In genomic region chr19:35257113-35257461, GRCh38 we compare ENCODE assay signal across 22 cellular contexts. TPM values are rescaled to one million over a fixed set of nuclear protein-coding genes. Genes with fewer than 3 reads are reported as not detected.
DNase-seq lines count a peak whose midpoint lies in the region; ATAC-seq and TF ChIP-seq lines count a peak whose summit lies in the region.
"Had no signal": no experiment of that assay in that cellular context is flagged by ENCODE, and none has a peak within 500 bp of the region (broad histone marks: within the 10 kb centered on the region; RNA-seq: fewer than 3 reads in every experiment).

No MANE protein-coding gene starts in this region.

- H3K4me1 ChIP-seq in GM23338 (ENCODE audit: insufficient read depth) (no peaks in the 10 kb centered on the region), left lung (peaks cover 0 to 5% of the 10 kb centered on the region in 2 donors)

- H3F3A ChIP-seq in GM23338 (replicated peaks; ENCODE audit: low read depth) = no peaks in the 10 kb centered on the region

- no peaks in the 10 kb centered on the region for H3K27me3 Mint-ChIP-seq in activated naive CD4-positive, alpha-beta T cell treated with anti-CD3 and anti-CD28 coated beads, Interleukin-2, amount 50 U/mL, for 24 hours
- no peaks in the 10 kb centered on the region for H3K27me3 Mint-ChIP-seq in activated naive CD4-positive, alpha-beta T cell treated with anti-CD3 and anti-CD28 coated beads, Interleukin-2, amount 10 ng/mL, durations not matched to agents 7 days and 5 days
- peaks cover 22% of the 10 kb centered on the region for H3K27me3 Mint-ChIP-seq in GM23338 (ENCODE audit: insufficient read depth, low read depth, poor library complexity)

- H3K36me3 ChIP-seq in GM23338 (ENCODE audit: insufficient read depth) = 0 out of 2 replicates have a peak, but pooled peaks cover 23% of the 10 kb centered on the region
- H3K36me3 ChIP-seq in left lung = peaks cover 0 to 7% of the 10 kb centered on the region in 2 donors
- H3K36me3 ChIP-seq: cardiac muscle cell had no signal

- H3K36me3 Mint-ChIP-seq in activated naive CD4-positive, alpha-beta T cell treated with anti-CD3 and anti-CD28 coated beads, Interleukin-2, amount 50 U/mL, for 24 hours = peaks cover 1% of the 10 kb centered on the region
- peaks cover 11% of the 10 kb centered on the region for H3K36me3 Mint-ChIP-seq in activated naive CD4-positive, alpha-beta T cell treated with anti-CD3 and anti-CD28 coated beads, Interleukin-2, amount 10 ng/mL, durations not matched to agents 7 days and 5 days
- H3K36me3 Mint-ChIP-seq in GM23338 (ENCODE audit: low read depth) = peaks cover 85% of the 10 kb centered on the region

- CTCF ChIA-PET in activated naive CD4-positive, alpha-beta T cell treated with anti-CD3 and anti-CD28 coated beads, Interleukin-2, amount 10 ng/mL, durations not matched to agents 7 days and 5 days (lab: Charles Lee) = no interaction called here

- ATAC-seq in GM23338 (no peak), left lung (no peak), HG03045 (IDR thresholded peaks at IDR 0.05; ENCODE audit: unreplicated experiment) (no peak)

- peaks cover 33% of the 10 kb centered on the region for H4K20me1 ChIP-seq in GM23338 (replicated peaks; ENCODE audit: insufficient read depth)

- DNase-seq in activated naive CD4-positive, alpha-beta T cell treated with anti-CD3 and anti-CD28 coated beads, Interleukin-2, amount 10 ng/mL, durations not matched to agents 7 days and 5 days = no peak
- DNase-seq in GM23338 (ENCODE audit: low spot score) (no peak), left lung (peak; percentile 27 to 43), cerebellum (ENCODE audit: low spot score) (no peak)
- peak; percentile 18 for DNase-seq in stimulated activated CD8-positive, alpha-beta memory T cell treated with anti-CD3 and anti-CD28 coated beads, Interleukin-4, amount 100 ng/mL, for 48 hours
- DNase-seq: activated CD4-positive, alpha-beta T cell treated with anti-CD3 and anti-CD28 coated beads for 48 hours; activated T-cell treated with anti-CD3 and anti-CD28 coated beads for 4 hours; amygdala; foreskin fibroblast; GM23248; Karpas-422; NCI-H1092; NCI-H2081 treated with DMSO at 0.1 percent for 48 hours; NCI-H524 treated with DMSO at 0.1 percent for 48 hours had no signal

- TF ChIP-seq CTCF in GM23338 (conservative IDR thresholded peaks at IDR 0.05; ENCODE audit: low read depth in 2 of 2) = no peak
- no peak for TF ChIP-seq CTCF in left lung (IDR thresholded peaks at IDR 0.05)

- H3K4me3 ChIP-seq in GM23338 (no peak overlapping the region), left lung (no peak overlapping the region)
- H3K4me3 ChIP-seq: cardiac muscle cell, dorsolateral prefrontal cortex, GM23248 had no signal

- H3K4me3 Mint-ChIP-seq in activated naive CD4-positive, alpha-beta T cell treated with anti-CD3 and anti-CD28 coated beads, Interleukin-2, amount 50 U/mL, for 24 hours = no peak overlapping the region
- H3K4me3 Mint-ChIP-seq in activated naive CD4-positive, alpha-beta T cell treated with anti-CD3 and anti-CD28 coated beads, Interleukin-2, amount 10 ng/mL, durations not matched to agents 7 days and 5 days = no peak overlapping the region
- no peak overlapping the region for H3K4me3 Mint-ChIP-seq in GM23338

- no peaks in the 10 kb centered on the region for H3K9me3 ChIP-seq in left lung

- peaks cover 42% of the 10 kb centered on the region for H3K79me2 ChIP-seq in GM23338 (replicated peaks; ENCODE audit: insufficient read depth)

- peak overlapping the region; percentile 63 for H3K27ac Mint-ChIP-seq in activated naive CD4-positive, alpha-beta T cell treated with anti-CD3 and anti-CD28 coated beads, Interleukin-2, amount 50 U/mL, for 24 hours
- H3K27ac Mint-ChIP-seq in activated naive CD4-positive, alpha-beta T cell treated with anti-CD3 and anti-CD28 coated beads, Interleukin-2, amount 10 ng/mL, durations not matched to agents 7 days and 5 days = no peak overlapping the region
- H3K27ac Mint-ChIP-seq in GM23338 = 0 out of 2 replicates have a peak overlapping the region, but pooled peaks have one; percentile 31

- H3K4me2 ChIP-seq in GM23338 = no peak overlapping the region

- H3K27me3 ChIP-seq in GM23338 (ENCODE audit: insufficient read depth) (no peaks in the 10 kb centered on the region), left lung (no peaks in the 10 kb centered on the region)
- H3K27me3 ChIP-seq: cardiac muscle cell had no signal

- no peak overlapping the region for H2AFZ ChIP-seq in GM23338
- H2AFZ ChIP-seq: GM23248 had no signal

- H3K9me2 ChIP-seq in GM23338 (ENCODE audit: insufficient read depth) = no peaks in the 10 kb centered on the region

- no peaks in the 10 kb centered on the region for H3K9me3 Mint-ChIP-seq in activated naive CD4-positive, alpha-beta T cell treated with anti-CD3 and anti-CD28 coated beads, Interleukin-2, amount 50 U/mL, for 24 hours
- H3K9me3 Mint-ChIP-seq in activated naive CD4-positive, alpha-beta T cell treated with anti-CD3 and anti-CD28 coated beads, Interleukin-2, amount 10 ng/mL, durations not matched to agents 7 days and 5 days = no peaks in the 10 kb centered on the region
- H3K9me3 Mint-ChIP-seq in GM23338 = no peaks in the 10 kb centered on the region

- H3K4me1 Mint-ChIP-seq in activated naive CD4-positive, alpha-beta T cell treated with anti-CD3 and anti-CD28 coated beads, Interleukin-2, amount 50 U/mL, for 24 hours = peaks cover 33% of the 10 kb centered on the region
- H3K4me1 Mint-ChIP-seq in activated naive CD4-positive, alpha-beta T cell treated with anti-CD3 and anti-CD28 coated beads, Interleukin-2, amount 10 ng/mL, durations not matched to agents 7 days and 5 days = peaks cover 18% of the 10 kb centered on the region
- peaks cover 5% of the 10 kb centered on the region for H3K4me1 Mint-ChIP-seq in GM23338

- intact Hi-C loops in left lung (cut with DNase I) = no loop called here

- H3K27ac ChIP-seq in GM23338 (ENCODE audit: low read depth) (0 out of 2 replicates have a peak overlapping the region, but pooled peaks have one; percentile 19), left lung (no peak overlapping the region)
- H3K27ac ChIP-seq: cardiac muscle cell, dorsolateral prefrontal cortex, epithelial cell of prostate, GM23248 had no signal

TF ChIP-seq in GM23338, 12 proteins besides CTCF, POLR2A, EP300 and RAD21 (continues in another document):
- no peak for TF ChIP-seq ZNF331 (CRISPR knock-in tag; IDR thresholded peaks at IDR 0.05; ENCODE audit: low read depth)

RNA-seq across cellular contexts. Expression of gene LSR, which starts 8.3 kb away (rescaled TPM):
- total RNA-seq in GM23338 (2014; rRNA removed; shearing (Covaris generic)) = 195 and 212 TPM in 2 replicates
- polyA plus RNA-seq in GM23338 (2016; fragmentation: Nextera tagmentation; extraction: Ambion mirVana) = 116 and 125 TPM in 2 replicates
- 100 to 1,000 TPM in 1 of 2 donors, 10 to 100 TPM in 1; 65.4 to 130 TPM for total RNA-seq in left lung
- total RNA-seq in cerebellum = 2.6 TPM
- total RNA-seq: GM23248 had no signal
- polyA plus RNA-seq: neural cell had no signal

RNA-seq across cellular contexts. Expression of gene USF2, which starts 11.7 kb away (rescaled TPM):
- 60.5 and 63.8 TPM in 2 replicates for total RNA-seq in GM23338 (2014; rRNA removed; shearing (Covaris generic))
- 28.9 and 36.4 TPM in 2 replicates for polyA plus RNA-seq in GM23338 (2016; fragmentation: Nextera tagmentation; extraction: Ambion mirVana)
- 100 to 1,000 TPM; 123 to 148 TPM for total RNA-seq in left lung
- total RNA-seq in cerebellum = 39.4 TPM

RNA-seq across cellular contexts. Expression of gene HAMP, which starts 25.2 kb away (rescaled TPM):
- total RNA-seq in GM23338 (2014; rRNA removed; shearing (Covaris generic)) = not detected in 2 replicates
- polyA plus RNA-seq in GM23338 (2016; fragmentation: Nextera tagmentation; extraction: Ambion mirVana) = 0.65 TPM in 1 of 2 replicates, not detected in the other
- total RNA-seq in left lung = 1 to 10 TPM; 1.1 to 1.9 TPM
- total RNA-seq in cerebellum = not detected
- total RNA-seq: GM23248, HT1080 had no signal
- polyA plus RNA-seq: GM23248, keratinocyte, neural cell had no signal

RNA-seq across cellular contexts. Expression of gene FAM187B, which starts 28.5 kb away (rescaled TPM):
- total RNA-seq in GM23338 (2014; rRNA removed; shearing (Covaris generic)) = not detected in 2 replicates
- polyA plus RNA-seq in GM23338 (2016; fragmentation: Nextera tagmentation; extraction: Ambion mirVana) = 0.23 and 0.31 TPM in 2 replicates
- total RNA-seq in left lung (under 1 TPM in 1 of 2 donors, not detected in 1; 0.20 TPM), cerebellum (not detected)
- total RNA-seq: cardiac muscle cell, GM23248, HT1080 had no signal
- polyA plus RNA-seq: cardiac muscle cell, GM23248, keratinocyte, neural cell had no signal

RNA-seq across cellular contexts. Expression of gene MAG, which starts 34.9 kb away (rescaled TPM):
- 1.3 and 1.8 TPM in 2 replicates for total RNA-seq in GM23338 (2014; rRNA removed; shearing (Covaris generic))
- polyA plus RNA-seq in GM23338 (2016; fragmentation: Nextera tagmentation; extraction: Ambion mirVana) = 0.61 and 0.85 TPM in 2 replicates
- not detected for total RNA-seq in left lung
- total RNA-seq in cerebellum = 0.91 TPM
- total RNA-seq: GM23248, HT1080 had no signal
- polyA plus RNA-seq: GM23248, keratinocyte, neural cell had no signal

Comparison
In these comparisons a context has a peak if more than half of its experiments do, and no peak if none do; other contexts are left out.
1. DNase-seq: peak in left lung (2 of 2) and stimulated activated CD8-positive, alpha-beta memory T cell treated with anti-CD3 and anti-CD28 coated beads, Interleukin-4, amount 100 ng/mL, for 48 hours (single experiment); none in activated naive CD4-positive, alpha-beta T cell treated with anti-CD3 and anti-CD28 coated beads, Interleukin-2, amount 10 ng/mL, durations not matched to agents 7 days and 5 days (single experiment), GM23338 (single experiment) and cerebellum (single experiment).
2. RNA of gene LSR, which starts 8.3 kb away (total RNA-seq): 195 to 212 TPM in GM23338 and 65.4 to 130 TPM in left lung; 2.6 TPM in cerebellum (single experiment); every median in the first group is over 10 times any median in the second.